In the genomic region with DNA sequence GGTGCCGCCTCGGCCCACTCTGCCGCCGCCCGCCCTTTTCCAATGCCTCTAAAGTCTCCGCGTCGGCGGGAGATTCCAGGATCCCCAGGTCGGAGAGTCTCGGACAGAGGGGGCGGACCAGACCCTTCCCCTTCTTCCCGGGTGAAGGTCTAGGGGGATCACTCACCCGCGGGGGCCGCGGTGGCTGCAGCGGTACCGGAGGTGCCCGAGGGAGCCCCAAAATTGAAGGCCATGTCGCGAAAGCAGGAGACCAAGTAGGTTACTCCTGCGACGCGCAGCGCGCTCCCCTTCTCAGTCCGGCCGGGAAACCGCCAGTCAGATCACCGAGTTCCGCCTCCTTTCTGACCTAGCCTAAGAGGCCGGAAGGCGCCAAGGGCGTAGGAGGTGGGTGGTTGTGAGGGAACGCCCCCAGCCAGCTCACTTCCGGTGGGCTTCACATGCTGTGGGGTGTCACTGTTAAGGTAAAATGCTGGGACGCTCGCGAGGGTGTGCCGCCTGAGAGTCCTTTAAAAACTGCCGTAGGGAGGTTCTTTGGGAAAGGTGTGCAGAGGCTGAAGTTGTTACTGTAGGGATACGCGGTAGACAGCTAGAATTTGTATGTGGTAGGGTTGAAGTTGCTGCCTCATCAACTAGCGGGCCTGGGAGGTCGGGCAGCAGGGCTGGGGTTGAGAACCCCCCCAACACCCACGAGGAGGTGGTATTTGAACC, we compare ENCODE assay signal across 8 cellular contexts. TPM values are rescaled to one million over a fixed set of nuclear protein-coding genes. Genes with fewer than 3 reads are reported as not detected.
DNase-seq lines count a peak whose midpoint lies in the region; ATAC-seq, FAIRE-seq and TF ChIP-seq lines count a peak whose summit lies in the region.

NUP54 (minus strand) TSS at position 256 of the 708 bp plus-strand sequence; CDS start at position 233, 23 bp downstream.

- H3K27ac ChIP-seq in KOPT-K1 (ENCODE audit: low read depth, low read length, poor library complexity, severe bottlenecking), result peak within 1 kb of the TSS; percentile 84
- H3K27ac ChIP-seq in esophagus muscularis mucosa (replicated peaks in 1 of 4), result peak within 1 kb of the TSS; percentile 91 to 97 (median 92)
- peak within 1 kb of the TSS; percentile 89 for H3K27ac ChIP-seq in muscle layer of duodenum (ENCODE audit: low read length)

- ATAC-seq in GM21786 (IDR thresholded peaks at IDR 0.05; ENCODE audit: unreplicated experiment), result peak; percentile 99
- peak; percentile 99 for ATAC-seq in activated T-cell treated with anti-CD3 and anti-CD28 coated beads, Interleukin-2, amount 50 U/mL, for 72 hours (replicated peaks in 1 of 2)

- FAIRE-seq in RCC 7860 (lab: Jason Lieb, UNC), result peak; percentile 66

- peaks cover 14% of the 10 kb centered on the region for H3K36me3 ChIP-seq in KOPT-K1 (ENCODE audit: insufficient read depth, low read length)
- H3K36me3 ChIP-seq in esophagus muscularis mucosa, result peaks cover 7 to 10% (median 8%) of the 10 kb centered on the region in 4 donors
- H3K36me3 ChIP-seq in muscle layer of duodenum (ENCODE audit: control insufficient read depth in 1 of 2, insufficient read depth in 2 of 2, low read length in 2 of 2), result peaks cover 3% of the 10 kb centered on the region in 2 donors

- no peaks in the 10 kb centered on the region for H3K27me3 ChIP-seq in esophagus muscularis mucosa
- H3K27me3 ChIP-seq in muscle layer of duodenum (ENCODE audit: low read depth, low read length), result no peaks in the 10 kb centered on the region

- peak; percentile 57 for TF ChIP-seq POLR2A in esophagus muscularis mucosa (IDR thresholded peaks at IDR 0.05; ENCODE audit: low read depth)

- H3K4me3 ChIP-seq in esophagus muscularis mucosa, result peak within 1 kb of the TSS; percentile 85 to 92 (median 89)
- H3K4me3 ChIP-seq in muscle layer of duodenum (ENCODE audit: low read depth in 1 of 2, low read length in 2 of 2), result peak within 1 kb of the TSS; percentile 93 to 99

- H3K9me3 ChIP-seq in KOPT-K1 (ENCODE audit: insufficient read depth, low read length, poor library complexity, severe bottlenecking), result no peaks in the 10 kb centered on the region
- no peaks in the 10 kb centered on the region for H3K9me3 ChIP-seq in esophagus muscularis mucosa
- H3K9me3 ChIP-seq in muscle layer of duodenum (ENCODE audit: control insufficient read depth in 1 of 2, low read length in 2 of 2), result no peaks in the 10 kb centered on the region

- under 1% methylated on average over 36 of the region's 47 CpGs for WGBS in esophagus muscularis mucosa

- intact Hi-C loops in esophagus muscularis mucosa (cut with DNase I), result no loop called here

- TF ChIP-seq CTCF in esophagus muscularis mucosa (IDR thresholded peaks at IDR 0.05), result peak in 1 of 3 experiments; percentile 15

- H3K9me3 Mint-ChIP-seq in activated T-cell treated with anti-CD3 and anti-CD28 coated beads, Interleukin-2, amount 50 U/mL, for 72 hours, result peaks cover 0 to 3% of the 10 kb centered on the region in 2 donors

- peaks cover 17 to 42% (median 36%) of the 10 kb centered on the region in 4 donors for H3K4me1 ChIP-seq in esophagus muscularis mucosa
- peaks cover 9 to 29% of the 10 kb centered on the region in 2 donors for H3K4me1 ChIP-seq in muscle layer of duodenum (ENCODE audit: control insufficient read depth in 1 of 2, insufficient read depth in 2 of 2, low read length in 2 of 2)

- peaks cover 29% of the 10 kb centered on the region for H3K4me1 Mint-ChIP-seq in activated T-cell treated with anti-CD3 and anti-CD28 coated beads, Interleukin-2, amount 50 U/mL, for 72 hours (ENCODE audit: low read depth)

- TF ChIP-seq EP300 in esophagus muscularis mucosa (IDR thresholded peaks at IDR 0.05), result no peak

- H3K4me3 Mint-ChIP-seq in activated T-cell treated with anti-CD3 and anti-CD28 coated beads, Interleukin-2, amount 50 U/mL, for 72 hours, result peak within 1 kb of the TSS; percentile 98 to 99

- H3K27ac Mint-ChIP-seq in activated T-cell treated with anti-CD3 and anti-CD28 coated beads, Interleukin-2, amount 50 U/mL, for 72 hours, result peak within 1 kb of the TSS; percentile 94

- DNase-seq in DMS79 (lab: John Stamatoyannopoulos, UW) (peak; percentile 83), RCC 7860 (ENCODE audit: low spot score) (peak; percentile 79), esophagus muscularis mucosa (ENCODE audit: extremely low spot score) (peak; percentile 97)
- DNase-seq in activated T-cell treated with anti-CD3 and anti-CD28 coated beads, Interleukin-2, amount 50 U/mL, for 72 hours, result peak; percentile 97
- peak; percentile 93 to 95 for DNase-seq in stimulated activated CD8-positive, alpha-beta memory T cell treated with anti-CD3 and anti-CD28 coated beads, Interleukin-7, amount 100 ng/mL, for 4 hours (ENCODE audit: low read depth in 2 of 2)

- no peaks in the 10 kb centered on the region for H3K27me3 Mint-ChIP-seq in activated T-cell treated with anti-CD3 and anti-CD28 coated beads, Interleukin-2, amount 50 U/mL, for 72 hours (ENCODE audit: low read depth)

- H3K36me3 Mint-ChIP-seq in activated T-cell treated with anti-CD3 and anti-CD28 coated beads, Interleukin-2, amount 50 U/mL, for 72 hours (ENCODE audit: insufficient read depth in 2 of 2), result peaks cover 8% of the 10 kb centered on the region in 2 donors

RNA-seq across cellular contexts. Expression of gene NUP54, which starts in this region (rescaled TPM):
- total RNA-seq in activated T-cell treated with anti-CD3 and anti-CD28 coated beads, Interleukin-2, amount 50 U/mL, for 72 hours, result 10 to 100 TPM; 51.3 to 51.9 TPM
- 10 to 100 TPM; 29.6 to 44.4 (median 39.3) TPM for total RNA-seq in esophagus muscularis mucosa

Comparison
In these comparisons a context has a peak if more than half of its experiments do, and no peak if none do; other contexts are left out.
1. Peak in every context shown above with its lines: DNase-seq, ATAC-seq, H3K4me3 ChIP-seq and H3K27ac ChIP-seq.